ENCODE assay signal across 7 cellular contexts in the genomic region with DNA sequence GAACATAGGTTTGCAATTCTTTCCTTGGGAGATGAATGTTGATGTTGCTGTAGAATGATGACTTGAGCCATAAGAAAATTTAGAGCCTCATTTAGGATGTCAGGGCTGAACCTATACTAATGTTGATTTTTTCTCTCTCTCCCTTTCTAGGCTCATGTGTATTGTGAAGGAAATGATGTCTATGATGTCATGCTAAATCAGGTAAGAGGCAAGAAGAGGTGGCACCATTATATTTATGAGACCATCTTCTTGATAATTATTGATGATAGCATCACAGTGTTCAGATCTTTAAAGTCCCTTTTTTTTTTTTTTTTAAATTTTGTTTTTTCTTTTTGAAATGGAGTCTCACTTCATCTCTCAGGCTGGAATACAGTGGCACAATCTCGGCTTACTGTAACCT.
"Had no signal": no experiment of that assay in that cellular context is flagged by ENCODE, and none has a peak within 500 bp of the region (broad histone marks: within the 10 kb centered on the region; RNA-seq: fewer than 3 reads in every experiment).

No MANE protein-coding gene starts in this region.

- H3K9ac ChIP-seq: GM23248 had no signal

- ATAC-seq: HCT116 had no signal

- DNase-seq: GM23248, GOT3, H7 had no signal

- H3K9me3 Mint-ChIP-seq: IgD-negative memory B cell had no signal

- H3K27ac ChIP-seq: GM23248 had no signal

- H3K27me3 Mint-ChIP-seq: IgD-negative memory B cell had no signal

- H2AFZ ChIP-seq: GM23248 had no signal

- H3K27ac Mint-ChIP-seq: IgD-negative memory B cell had no signal

- FAIRE-seq: HTR-8/SVneo had no signal

- H3K9me3 ChIP-seq: HAP-1 had no signal

- H3K4me3 ChIP-seq: GM23248, HAP-1 had no signal
